8 cellular contexts compared by ENCODE assay signal in genomic region chr2:74845217-74845751, GRCh38. TPM values are rescaled to one million over a fixed set of nuclear protein-coding genes. Genes with fewer than 3 reads are reported as not detected.
A peak's percentile ranks its signal among the peaks of the same experiment; 100 is the strongest.
DNase-seq lines count a peak whose midpoint lies in the region; ATAC-seq, FAIRE-seq and TF ChIP-seq lines count a peak whose summit lies in the region.

No MANE protein-coding gene starts in this region.

- H3K4me1 Mint-ChIP-seq in activated CD8-positive, alpha-beta T cell treated with anti-CD3 and anti-CD28 coated beads, Interleukin-2, amount 10 ng/mL, durations not matched to agents 7 days and 5 days (ENCODE audit: low read depth): peaks cover 95% of the 10 kb centered on the region

- H3K4me1 ChIP-seq in pancreas: peaks cover 10 to 42% (median 10%) of the 10 kb centered on the region in 3 donors

- H3K27ac Mint-ChIP-seq in activated CD8-positive, alpha-beta T cell treated with anti-CD3 and anti-CD28 coated beads, Interleukin-2, amount 10 ng/mL, durations not matched to agents 7 days and 5 days: peak overlapping the region; percentile 57

- TF ChIP-seq CTCF in fibroblast of villous mesenchyme (IDR thresholded peaks at IDR 0.05; ENCODE audit: insufficient read depth, low read depth, low read length) (no peak), pancreas (IDR thresholded peaks at IDR 0.05) (no peak)

- intact Hi-C loops in pancreas (cut with DNase I): no loop called here

- DNase-seq in Daoy (ENCODE audit: low read depth) (peak; percentile 96), NCI-H2196 (lab: John Stamatoyannopoulos, UW; ENCODE audit: unreplicated experiment) (peak; percentile 71), fibroblast of villous mesenchyme (ENCODE audit: low read depth) (peak; percentile 95), pancreas (peak; percentile 77 to 91 (median 88)), NCI-H2171 treated with DMSO at 0.1 percent for 48 hours (lab: John Stamatoyannopoulos, UW) (no peak)
- DNase-seq in activated CD8-positive, alpha-beta T cell treated with anti-CD3 and anti-CD28 coated beads, Interleukin-2, amount 10 ng/mL, durations not matched to agents 7 days and 5 days: peak; percentile 35

- FAIRE-seq in pancreas (lab: Jason Lieb, UNC): no peak

- no peaks in the 10 kb centered on the region for H3K9me3 ChIP-seq in pancreas

- no peaks in the 10 kb centered on the region for H3K36me3 ChIP-seq in pancreas

- ATAC-seq in activated CD8-positive, alpha-beta T cell treated with anti-CD3 and anti-CD28 coated beads, Interleukin-2, amount 10 ng/mL, durations not matched to agents 7 days and 5 days: no peak
- ATAC-seq in pancreas: peak; percentile 93 to 99 (median 96)
- no peak for ATAC-seq in activated CD4-positive, CD25-positive, alpha-beta regulatory T cell treated with anti-CD3 and anti-CD28 coated beads, Interleukin-2, amount 50 U/mL, for 24 hours
- ATAC-seq in GM18858 (IDR thresholded peaks at IDR 0.05; ENCODE audit: unreplicated experiment): no peak

- H3K9me3 Mint-ChIP-seq in activated CD8-positive, alpha-beta T cell treated with anti-CD3 and anti-CD28 coated beads, Interleukin-2, amount 10 ng/mL, durations not matched to agents 7 days and 5 days (ENCODE audit: insufficient read depth): no peaks in the 10 kb centered on the region

- POLR2A ChIA-PET in activated CD8-positive, alpha-beta T cell treated with anti-CD3 and anti-CD28 coated beads, Interleukin-2, amount 10 ng/mL, durations not matched to agents 7 days and 5 days (lab: Charles Lee): no interaction called here

- peaks cover 38% of the 10 kb centered on the region for H3K36me3 Mint-ChIP-seq in activated CD8-positive, alpha-beta T cell treated with anti-CD3 and anti-CD28 coated beads, Interleukin-2, amount 10 ng/mL, durations not matched to agents 7 days and 5 days (ENCODE audit: low read depth)

- H3K27ac ChIP-seq in pancreas: peak overlapping the region; percentile 44 to 83 (median 66)

- no peak overlapping the region for H3K4me3 ChIP-seq in fibroblast of villous mesenchyme (ENCODE audit: low read depth, low read length)
- no peak overlapping the region for H3K4me3 ChIP-seq in pancreas

- H3K4me3 Mint-ChIP-seq in activated CD8-positive, alpha-beta T cell treated with anti-CD3 and anti-CD28 coated beads, Interleukin-2, amount 10 ng/mL, durations not matched to agents 7 days and 5 days: peak overlapping the region; percentile 31

- WGBS in pancreas, 2 donors: 4 to 5% methylated on average over 8 of the region's 8 CpGs

- no peaks in the 10 kb centered on the region for H3K27me3 ChIP-seq in pancreas

- CTCF ChIA-PET in activated CD8-positive, alpha-beta T cell treated with anti-CD3 and anti-CD28 coated beads, Interleukin-2, amount 10 ng/mL, durations not matched to agents 7 days and 5 days (lab: Charles Lee): no interaction called here

- H3K27me3 Mint-ChIP-seq in activated CD8-positive, alpha-beta T cell treated with anti-CD3 and anti-CD28 coated beads, Interleukin-2, amount 10 ng/mL, durations not matched to agents 7 days and 5 days (ENCODE audit: low read depth): no peaks in the 10 kb centered on the region

RNA-seq across cellular contexts. Expression of gene HK2, which starts 11.4 kb away (rescaled TPM):
- 7.7 and 8.9 TPM in 2 replicates for total RNA-seq in Daoy (2014; rRNA removed; shearing (Covaris generic))
- total RNA-seq in activated CD8-positive, alpha-beta T cell treated with anti-CD3 and anti-CD28 coated beads, Interleukin-2, amount 10 ng/mL, durations not matched to agents 7 days and 5 days: 10 to 100 TPM; 42.6 to 44.7 TPM
- total RNA-seq in fibroblast of villous mesenchyme (15.1 and 31.2 TPM in 2 replicates), pancreas (1 to 10 TPM in 5 of 6 donors, under 1 TPM in 1; 0.56 to 8.6 (median 4.4) TPM)
- 1 to 10 TPM in 1 of 2 donors, under 1 TPM in 1; 0.47 to 1.9 TPM for polyA plus RNA-seq in pancreas

Comparison
In these comparisons a context has a peak if more than half of its experiments do, and no peak if none do; other contexts are left out.
1. ATAC-seq: peak in pancreas (4 of 4); none in activated CD8-positive, alpha-beta T cell treated with anti-CD3 and anti-CD28 coated beads, Interleukin-2, amount 10 ng/mL, durations not matched to agents 7 days and 5 days (single experiment), activated CD4-positive, CD25-positive, alpha-beta regulatory T cell treated with anti-CD3 and anti-CD28 coated beads, Interleukin-2, amount 50 U/mL, for 24 hours (0 of 2) and GM18858 (single experiment).